ENCODE assay signal across 8 cellular contexts in genomic region chr1:221961532-221962292, GRCh38.
DNase-seq lines count a peak whose midpoint lies in the region; ATAC-seq and TF ChIP-seq lines count a peak whose summit lies in the region.

No MANE protein-coding gene starts in this region.

- H3K4me3 ChIP-seq in OCI-LY1 (ENCODE audit: low read depth, low read length, poor library complexity, severe bottlenecking) = no peak overlapping the region
- H3K4me3 ChIP-seq in trophoblast cell (ENCODE audit: low read depth, low read length) = no peak overlapping the region
- H3K4me3 ChIP-seq in A673 (ENCODE audit: low read depth, low read length, poor library complexity, severe bottlenecking) = no peak overlapping the region

- no peaks in the 10 kb centered on the region for H3F3A ChIP-seq in OCI-LY1 (ENCODE audit: insufficient read depth, low read length)

- H3K79me2 ChIP-seq in OCI-LY1 (ENCODE audit: insufficient read depth, low read length) = no peaks in the 10 kb centered on the region
- H3K79me2 ChIP-seq in trophoblast cell (ENCODE audit: control insufficient read depth, insufficient read depth, low read length, poor library complexity) = peaks cover 2% of the 10 kb centered on the region

- H3K79me1 ChIP-seq in trophoblast cell (ENCODE audit: low read length) = peaks cover 27% of the 10 kb centered on the region

- H3K4ac ChIP-seq in trophoblast cell (ENCODE audit: low read depth, low read length) = no peak overlapping the region

- no peak overlapping the region for H3K18ac ChIP-seq in trophoblast cell (ENCODE audit: low read length)

- peak; percentile 58 for DNase-seq in activated naive CD8-positive, alpha-beta T cell treated with anti-CD3 and anti-CD28 coated beads for 36 hours
- DNase-seq in trophoblast cell = peak in 1 of 2 donors; percentile 7
- DNase-seq in NCI-H446 treated with DMSO at 0.1 percent for 48 hours (lab: John Stamatoyannopoulos, UW) = no peak
- DNase-seq in A673 (ENCODE audit: low spot score) = no peak
- no peak for DNase-seq in NAMALWA (ENCODE audit: low spot score)

- peak overlapping the region; percentile 3; the same call in 1 of the 2 replicates for H3K9ac ChIP-seq in OCI-LY1 (ENCODE audit: low read length)
- no peak overlapping the region for H3K9ac ChIP-seq in trophoblast cell (ENCODE audit: low read length)

- no peaks in the 10 kb centered on the region for H3K9me2 ChIP-seq in OCI-LY1 (ENCODE audit: low read depth, low read length)

- peak overlapping the region; percentile 76 for H4K8ac ChIP-seq in trophoblast cell (ENCODE audit: low read depth, low read length)

- H2BK5ac ChIP-seq in trophoblast cell (ENCODE audit: low read depth, low read length, poor library complexity) = peak overlapping the region; percentile 91

- H3K27me3 ChIP-seq in OCI-LY1 (ENCODE audit: insufficient read depth, low read length) (no peaks in the 10 kb centered on the region), trophoblast cell (ENCODE audit: insufficient read depth, low read length) (no peaks in the 10 kb centered on the region), A673 (replicated peaks; ENCODE audit: insufficient read depth, low read depth, low read length, poor library complexity) (no peaks in the 10 kb centered on the region)

- H4K91ac ChIP-seq in trophoblast cell (ENCODE audit: low read depth, low read length) = peak overlapping the region; percentile 94

- intact Hi-C loops in A673 (cut with micrococcal nuclease; ENCODE audit: unreplicated experiment) = no loop called here

- no peaks in the 10 kb centered on the region for H3K27me3 Mint-ChIP-seq in activated naive CD8-positive, alpha-beta T cell treated with anti-CD3 and anti-CD28 coated beads for 36 hours

- CTCF ChIA-PET in A673 (lab: Charles Lee) = interaction anchor here (0.6 kb wide), 1 partner anchor 11 kb away, joined by 3 read pairs; no protein-coding TSS in a partner anchor

- H2BK12ac ChIP-seq in trophoblast cell (ENCODE audit: low read length) = peak overlapping the region; percentile 73

- POLR2A ChIA-PET in A673 (lab: Charles Lee; ENCODE audit: low non-redundant PET) = no interaction called here

- H3K36me3 ChIP-seq in OCI-LY1 (ENCODE audit: insufficient read depth, low read length) = no peaks in the 10 kb centered on the region
- H3K36me3 ChIP-seq in trophoblast cell (ENCODE audit: control insufficient read depth in 1 of 2, insufficient read depth in 2 of 2, low read length in 2 of 2) = no peaks in the 10 kb centered on the region
- H3K36me3 ChIP-seq in A673 (ENCODE audit: insufficient read depth, low read length, poor library complexity, severe bottlenecking) = no peaks in the 10 kb centered on the region

- peak overlapping the region; percentile 73 for H3K27ac Mint-ChIP-seq in activated naive CD8-positive, alpha-beta T cell treated with anti-CD3 and anti-CD28 coated beads for 36 hours

- no TSS peak for BruUV-seq in A673 (replicated peaks; lab: Mats Ljungman, UMichigan)

- peak; percentile 94 for ATAC-seq in GM18868 (IDR thresholded peaks at IDR 0.05; ENCODE audit: unreplicated experiment)
- ATAC-seq in HG02938 (IDR thresholded peaks at IDR 0.05; ENCODE audit: unreplicated experiment) = peak; percentile 77

- H3K27ac ChIP-seq in OCI-LY1 (ENCODE audit: low read depth, low read length, poor library complexity, severe bottlenecking) (no peak overlapping the region), trophoblast cell (ENCODE audit: low read depth, low read length) (peak overlapping the region; percentile 84), A673 (ENCODE audit: low read depth, low read length, poor library complexity, severe bottlenecking) (no peak overlapping the region)

- peaks cover 3% of the 10 kb centered on the region for H3K9me3 Mint-ChIP-seq in activated naive CD8-positive, alpha-beta T cell treated with anti-CD3 and anti-CD28 coated beads for 36 hours

- peak overlapping the region; percentile 36 for H4K12ac ChIP-seq in trophoblast cell (ENCODE audit: low read depth, low read length)

- peak overlapping the region; percentile 81 for H2AFZ ChIP-seq in OCI-LY1 (ENCODE audit: low read length)
- peak overlapping the region; percentile 75 for H2AFZ ChIP-seq in trophoblast cell (ENCODE audit: insufficient read depth, low read length, poor library complexity)

- peaks cover 16% of the 10 kb centered on the region for H3K4me1 ChIP-seq in OCI-LY1 (ENCODE audit: insufficient read depth, low read length, severe bottlenecking)
- peaks cover 7 to 8% of the 10 kb centered on the region in 2 experiments for H3K4me1 ChIP-seq in trophoblast cell (ENCODE audit: control insufficient read depth in 1 of 2, insufficient read depth in 2 of 2, low read length in 2 of 2)
- no peaks in the 10 kb centered on the region for H3K4me1 ChIP-seq in A673 (ENCODE audit: insufficient read depth, low read length, poor library complexity, severe bottlenecking)

- H3K4me3 Mint-ChIP-seq in activated naive CD8-positive, alpha-beta T cell treated with anti-CD3 and anti-CD28 coated beads for 36 hours = peak overlapping the region; percentile 32

- H4K20me1 ChIP-seq in OCI-LY1 (ENCODE audit: insufficient read depth, low read length) = no peaks in the 10 kb centered on the region

- no CpG with 5 or more reads among the region's 5 CpGs for WGBS in trophoblast cell (ENCODE audit: extremely low coverage, insufficient coverage, insufficient read length)

- no peak overlapping the region for H3K4me2 ChIP-seq in OCI-LY1 (ENCODE audit: low read length)
- peak overlapping the region; percentile 38 for H3K4me2 ChIP-seq in trophoblast cell (ENCODE audit: low read length)

- no peaks in the 10 kb centered on the region for H3K9me3 ChIP-seq in OCI-LY1 (ENCODE audit: low read length)
- H3K9me3 ChIP-seq in trophoblast cell (ENCODE audit: insufficient read depth, low read depth, low read length) = no peaks in the 10 kb centered on the region
- no peaks in the 10 kb centered on the region for H3K9me3 ChIP-seq in A673 (ENCODE audit: low read depth, low read length, poor library complexity, severe bottlenecking)

- peak overlapping the region; percentile 97 for H2BK120ac ChIP-seq in trophoblast cell (ENCODE audit: insufficient read depth, low read length, poor library complexity)

- H3K36me3 Mint-ChIP-seq in activated naive CD8-positive, alpha-beta T cell treated with anti-CD3 and anti-CD28 coated beads for 36 hours = no peaks in the 10 kb centered on the region

- peaks cover 21% of the 10 kb centered on the region for H3K4me1 Mint-ChIP-seq in activated naive CD8-positive, alpha-beta T cell treated with anti-CD3 and anti-CD28 coated beads for 36 hours

- no peak overlapping the region for H3K23ac ChIP-seq in trophoblast cell (ENCODE audit: low read length)

- no peak overlapping the region for H2AK5ac ChIP-seq in trophoblast cell (ENCODE audit: low read length)

- H3K14ac ChIP-seq in trophoblast cell (ENCODE audit: low read length) = peak overlapping the region; percentile 67

- no peak for TF ChIP-seq CTCF in OCI-LY1 (IDR thresholded peaks at IDR 0.05; ENCODE audit: low read length)
- TF ChIP-seq CTCF in A673 (conservative IDR thresholded peaks at IDR 0.05; ENCODE audit: low read depth, low read length) = no peak
